In the genomic region with DNA sequence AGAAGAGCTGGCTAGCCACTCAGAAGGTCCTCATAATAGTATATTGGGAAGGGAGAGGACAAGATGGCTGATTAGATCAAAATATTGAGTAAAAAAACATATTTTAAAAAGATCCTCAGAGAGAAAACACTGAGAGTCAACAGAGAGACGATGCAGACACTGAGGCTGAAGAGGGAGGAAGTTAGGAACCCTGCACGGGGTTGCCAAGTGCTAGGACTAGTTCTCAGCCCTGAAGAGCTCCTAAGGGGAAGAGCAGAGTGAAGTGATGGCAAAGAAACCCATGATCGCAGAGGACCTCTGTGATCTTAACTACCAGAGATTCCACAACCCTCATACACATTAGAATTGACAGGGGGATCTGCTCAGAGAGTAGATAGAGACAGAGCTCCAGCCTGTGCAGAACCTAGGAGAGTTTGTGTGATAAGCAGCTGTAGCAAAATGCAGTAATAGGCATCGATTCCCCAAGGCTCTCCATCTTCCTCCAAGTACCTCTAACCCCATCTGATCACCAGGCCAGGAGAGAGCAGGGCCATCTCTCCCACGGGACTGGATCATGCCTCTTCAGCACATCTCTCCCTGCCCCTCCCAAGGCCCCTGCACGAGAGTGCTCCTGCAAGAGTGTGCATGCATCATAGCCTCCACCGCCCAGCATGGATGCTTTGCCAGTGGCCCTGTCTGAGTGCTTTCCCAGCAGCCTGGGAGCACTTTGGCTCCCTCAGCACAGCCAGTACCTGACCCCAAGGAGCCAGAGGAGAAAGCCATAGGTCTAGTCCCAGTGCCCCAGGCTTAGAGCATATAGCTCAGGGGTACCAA, we compare ENCODE assay signal across 13 cellular contexts. TPM values are rescaled to one million over a fixed set of nuclear protein-coding genes. Genes with fewer than 3 reads are reported as not detected.
DNase-seq lines count a peak whose midpoint lies in the region; ATAC-seq, FAIRE-seq and TF ChIP-seq lines count a peak whose summit lies in the region.
"Had no signal": no experiment of that assay in that cellular context is flagged by ENCODE, and none has a peak within 500 bp of the region (broad histone marks: within the 10 kb centered on the region; RNA-seq: fewer than 3 reads in every experiment).

No MANE protein-coding gene starts in this region.

- no peak for DNase-seq in CD4-positive, alpha-beta T cell
- DNase-seq in GM19239 (ENCODE audit: insufficient read length, low spot score) (no peak), UCSD-AML1 (lab: John Stamatoyannopoulos, UW; ENCODE audit: unreplicated experiment) (peak; percentile 62), NCI-H128 (lab: John Stamatoyannopoulos, UW; ENCODE audit: unreplicated experiment) (no peak), H54 (ENCODE audit: insufficient read length, low spot score) (no peak), NCI-H774 (lab: John Stamatoyannopoulos, UW) (no peak)
- DNase-seq: activated CD4-positive, alpha-beta T cell treated with anti-CD3 and anti-CD28 coated beads for 1 hour had no signal

- FAIRE-seq in GM19239 (lab: Jason Lieb, UNC) (peak; percentile 53), H54 (lab: Jason Lieb, UNC) (no peak)

- POLR2A ChIA-PET in CD4-positive, alpha-beta T cell (lab: Charles Lee): no interaction called here

- TF ChIP-seq CTCF in CD4-positive, alpha-beta T cell (IDR thresholded peaks at IDR 0.05): no peak

- no peaks in the 10 kb centered on the region for H3K9me3 ChIP-seq in CD4-positive, alpha-beta T cell (ENCODE audit: control insufficient read depth, low read length)

- intact Hi-C loops in CD4-positive, alpha-beta T cell (cut with DNase I, micrococcal nuclease): no loop called here

- peaks cover 4% of the 10 kb centered on the region for H3K27me3 Mint-ChIP-seq in CD4-positive, alpha-beta T cell
- H3K27me3 Mint-ChIP-seq: CD4-positive, CD25-positive, alpha-beta regulatory T cell had no signal

- no peak overlapping the region for H3K27ac ChIP-seq in CD4-positive, alpha-beta T cell (ENCODE audit: low read depth, low read length)

- no peaks in the 10 kb centered on the region for H3K36me3 Mint-ChIP-seq in CD4-positive, alpha-beta T cell (ENCODE audit: low read depth)
- H3K36me3 Mint-ChIP-seq: CD4-positive, CD25-positive, alpha-beta regulatory T cell had no signal

- no peaks in the 10 kb centered on the region for H3K27me3 ChIP-seq in CD4-positive, alpha-beta T cell (ENCODE audit: control insufficient read depth, insufficient read depth, low read length)

- no peaks in the 10 kb centered on the region for H3K9me3 Mint-ChIP-seq in CD4-positive, alpha-beta T cell

- CTCF ChIA-PET in CD4-positive, alpha-beta T cell (lab: Charles Lee): no interaction called here

- peak overlapping the region; percentile 32 for H3K4me3 Mint-ChIP-seq in CD4-positive, alpha-beta T cell
- H3K4me3 Mint-ChIP-seq: CD4-positive, CD25-positive, alpha-beta regulatory T cell had no signal

- TF ChIP-seq POLR2A in H54 (IDR thresholded peaks at IDR 0.05; ENCODE audit: low read depth, low read length): no peak

- ATAC-seq in CD4-positive, alpha-beta T cell (ENCODE audit: poor library complexity): no peak
- peak; percentile 42 for ATAC-seq in HG02885 (IDR thresholded peaks at IDR 0.05; ENCODE audit: poor library complexity, unreplicated experiment)
- no peak for ATAC-seq in HG03565 (IDR thresholded peaks at IDR 0.05; ENCODE audit: unreplicated experiment)

- peaks cover 21% of the 10 kb centered on the region for H3K4me1 Mint-ChIP-seq in CD4-positive, alpha-beta T cell (ENCODE audit: low read depth)

- H3K27ac Mint-ChIP-seq in CD4-positive, alpha-beta T cell: no peak overlapping the region
- H3K27ac Mint-ChIP-seq: CD4-positive, CD25-positive, alpha-beta regulatory T cell had no signal

RNA-seq across cellular contexts. Expression of a gene that starts 41.2 kb away (rescaled TPM):
- total RNA-seq in CD4-positive, alpha-beta T cell: 10 to 100 TPM; 48.1 to 49.7 TPM

RNA-seq across cellular contexts. Expression of a gene that starts 50.9 kb away (rescaled TPM):
- not detected for total RNA-seq in CD4-positive, alpha-beta T cell
- total RNA-seq: CD4-positive, CD25-positive, alpha-beta regulatory T cell; LHCN-M2; liver; renal cortical epithelial cell had no signal
